Comparison of ENCODE assay signal across 18 cellular contexts in the genomic region with DNA sequence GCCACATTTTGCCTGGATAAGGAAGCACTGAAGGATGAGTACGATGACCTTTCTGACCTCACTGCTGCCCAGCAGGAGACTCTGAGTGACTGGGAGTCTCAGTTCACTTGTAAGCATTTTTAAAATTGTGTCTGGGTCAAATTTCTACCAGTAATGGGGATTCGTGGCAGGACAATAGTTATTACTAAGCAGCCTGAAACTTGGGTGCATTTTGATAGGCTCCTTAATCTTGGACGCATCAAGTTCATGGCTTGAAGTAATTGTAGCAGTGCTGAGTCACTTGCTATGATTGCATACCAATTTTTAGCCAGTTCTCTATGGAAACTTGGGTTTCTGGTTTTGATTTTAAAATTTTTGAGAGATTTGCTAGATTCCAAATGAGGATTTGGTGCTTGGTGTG. TPM values are rescaled to one million over a fixed set of nuclear protein-coding genes. Genes with fewer than 3 reads are reported as not detected.
A peak's percentile ranks its signal among the peaks of the same experiment; 100 is the strongest.
DNase-seq lines count a peak whose midpoint lies in the region; ATAC-seq, FAIRE-seq and TF ChIP-seq lines count a peak whose summit lies in the region.
"Had no signal": no experiment of that assay in that cellular context is flagged by ENCODE, and none has a peak within 500 bp of the region (broad histone marks: within the 10 kb centered on the region; RNA-seq: fewer than 3 reads in every experiment).

No MANE protein-coding gene starts in this region.

- H3K4me3 Mint-ChIP-seq in brain = peak overlapping the region; percentile 75 to 99 (median 89)
- no peak overlapping the region for H3K4me3 Mint-ChIP-seq in activated CD8-positive, alpha-beta T cell treated with anti-CD3 and anti-CD28 coated beads for 36 hours

- H3K27ac Mint-ChIP-seq in brain = peak overlapping the region in 4 of 5 experiments; percentile 48 to 90 (median 69)
- H3K27ac Mint-ChIP-seq in activated CD8-positive, alpha-beta T cell treated with anti-CD3 and anti-CD28 coated beads for 36 hours = no peak overlapping the region

- H3K36me3 ChIP-seq in right lobe of liver = peaks cover 0 to 15% (median 5%) of the 10 kb centered on the region in 4 donors

- TF ChIP-seq POLR2A in right lobe of liver (IDR thresholded peaks at IDR 0.05) = no peak

- H3K27me3 ChIP-seq in right lobe of liver = no peaks in the 10 kb centered on the region
- H3K27me3 ChIP-seq: BLaER1, upper lobe of right lung had no signal

- H3K27ac ChIP-seq in right lobe of liver = peak overlapping the region in 2 of 3 donors; percentile 63 to 85
- H3K27ac ChIP-seq: BLaER1, upper lobe of right lung had no signal

- FAIRE-seq in urothelium cell line (lab: Jason Lieb, UNC) = no peak
- FAIRE-seq: G401.6 had no signal

- ATAC-seq in right lobe of liver = no peak
- ATAC-seq in activated CD8-positive, alpha-beta T cell treated with anti-CD3 and anti-CD28 coated beads for 36 hours = no peak
- ATAC-seq: Right ventricle myocardium inferior, upper lobe of right lung had no signal

- H3K4me3 ChIP-seq in AG04449 (ENCODE audit: low read depth, low read length) (no peak overlapping the region), right lobe of liver (peak overlapping the region in 2 of 3 donors; percentile 68 to 72)
- H3K4me3 ChIP-seq: BLaER1, upper lobe of right lung had no signal

- DNase-seq in AG04449 (ENCODE audit: low read depth, low spot score) (peak; percentile 33), HS-5 (ENCODE audit: low read depth) (peak; percentile 49), right lobe of liver (no peak), NCI-H187 treated with DMSO at 0.1 percent for 48 hours (lab: John Stamatoyannopoulos, UW) (no peak), urothelium cell line (ENCODE audit: low spot score) (no peak), Kasumi-1 (lab: John Stamatoyannopoulos, UW) (no peak)
- DNase-seq in activated CD8-positive, alpha-beta T cell treated with anti-CD3 and anti-CD28 coated beads for 36 hours = no peak
- DNase-seq: activated CD8-positive, alpha-beta memory T cell treated with anti-CD3 and anti-CD28 coated beads, Interleukin-2, amount 50 U/mL, for 4 hours; aorta; erythroblast; islet precursor cell; NCI-H1105; NCI-H526; upper lobe of right lung had no signal

- 54% methylated on average over 3 of the region's 3 CpGs for WGBS in right lobe of liver (ENCODE audit: insufficient coverage, low coverage, low lambda C conversion rate, missing lambda C conversion rate)

- peaks cover 8% of the 10 kb centered on the region for H3K27me3 Mint-ChIP-seq in brain
- no peaks in the 10 kb centered on the region for H3K27me3 Mint-ChIP-seq in activated CD8-positive, alpha-beta T cell treated with anti-CD3 and anti-CD28 coated beads for 36 hours

- no peak for TF ChIP-seq CTCF in AG04449 (IDR thresholded peaks at IDR 0.05; ENCODE audit: insufficient read depth, low read length, missing control alignments)
- no peak for TF ChIP-seq CTCF in brain (conservative IDR thresholded peaks at IDR 0.05)
- no peak for TF ChIP-seq CTCF in right lobe of liver (IDR thresholded peaks at IDR 0.05)
- TF ChIP-seq CTCF in activated CD8-positive, alpha-beta T cell treated with anti-CD3 and anti-CD28 coated beads for 36 hours (IDR thresholded peaks at IDR 0.05) = no peak

- H3K36me3 Mint-ChIP-seq in brain = peaks cover 29% of the 10 kb centered on the region
- H3K36me3 Mint-ChIP-seq in activated CD8-positive, alpha-beta T cell treated with anti-CD3 and anti-CD28 coated beads for 36 hours (ENCODE audit: low read depth) = peaks cover 35% of the 10 kb centered on the region

- intact Hi-C loops in right lobe of liver (cut with DNase I) = no loop called here
- intact Hi-C loops in activated CD8-positive, alpha-beta T cell treated with anti-CD3 and anti-CD28 coated beads for 36 hours (cut with micrococcal nuclease) = no loop called here

- CTCF ChIA-PET in AG04449 (lab: Yijun Ruan, JAX) = no interaction called here
- CTCF ChIA-PET in activated CD8-positive, alpha-beta T cell treated with anti-CD3 and anti-CD28 coated beads for 36 hours (lab: Charles Lee) = interaction anchor here (1.0 kb wide), 1 partner anchor 14 kb away, joined by 3 read pairs; no protein-coding TSS in a partner anchor

- peaks cover 38% of the 10 kb centered on the region for H3K4me1 Mint-ChIP-seq in brain
- peaks cover 34% of the 10 kb centered on the region for H3K4me1 Mint-ChIP-seq in activated CD8-positive, alpha-beta T cell treated with anti-CD3 and anti-CD28 coated beads for 36 hours (ENCODE audit: low read depth)

- peaks cover 0 to 3% (median 0%) of the 10 kb centered on the region in 5 experiments for H3K9me3 Mint-ChIP-seq in brain
- H3K9me3 Mint-ChIP-seq in activated CD8-positive, alpha-beta T cell treated with anti-CD3 and anti-CD28 coated beads for 36 hours = no peaks in the 10 kb centered on the region

- H3K4me1 ChIP-seq in right lobe of liver = peaks cover 0 to 11% (median 0%) of the 10 kb centered on the region in 4 donors
- H3K4me1 ChIP-seq: upper lobe of right lung had no signal

- no peaks in the 10 kb centered on the region for H3K9me3 ChIP-seq in right lobe of liver
- H3K9me3 ChIP-seq: upper lobe of right lung had no signal

- POLR2A ChIA-PET in AG04449 (lab: Yijun Ruan, JAX) = no interaction called here
- POLR2A ChIA-PET in activated CD8-positive, alpha-beta T cell treated with anti-CD3 and anti-CD28 coated beads for 36 hours (lab: Charles Lee) = no interaction called here

RNA-seq across cellular contexts. Expression of a gene that starts 4.3 kb away (rescaled TPM):
- 78.6 TPM for polyA plus RNA-seq in brain (ENCODE audit: insufficient read depth, low read depth, low replicate concordance)
- total RNA-seq in right lobe of liver = 100 to 1,000 TPM; 182 to 455 (median 239) TPM
- total RNA-seq in activated CD8-positive, alpha-beta T cell treated with anti-CD3 and anti-CD28 coated beads for 36 hours = 10 to 100 TPM; 36.8 to 37.1 TPM

Comparison
In these comparisons a context has a peak if more than half of its experiments do, and no peak if none do; other contexts are left out.
1. DNase-seq: peak in AG04449 (single experiment) and HS-5 (single experiment); none in right lobe of liver (0 of 3), NCI-H187 treated with DMSO at 0.1 percent for 48 hours (single experiment), urothelium cell line (single experiment), activated CD8-positive, alpha-beta T cell treated with anti-CD3 and anti-CD28 coated beads for 36 hours (single experiment) and Kasumi-1 (0 of 2).
2. RNA of a gene that starts 4.3 kb away (total RNA-seq): 182 to 455 TPM in right lobe of liver; 36.8 to 37.1 TPM in activated CD8-positive, alpha-beta T cell treated with anti-CD3 and anti-CD28 coated beads for 36 hours; every median in the first group is over 4 times any median in the second.